Comparison of ENCODE assay signal across 20 cellular contexts in genomic region chr20:50584687-50585086, GRCh38.
DNase-seq lines count a peak whose midpoint lies in the region; ATAC-seq, FAIRE-seq and TF ChIP-seq lines count a peak whose summit lies in the region.
"Had no signal": no experiment of that assay in that cellular context is flagged by ENCODE, and none has a peak within 500 bp of the region (broad histone marks: within the 10 kb centered on the region; RNA-seq: fewer than 3 reads in every experiment).

No MANE protein-coding gene starts in this region.

- no peak for DNase-seq in activated naive CD4-positive, alpha-beta T cell treated with anti-CD3 and anti-CD28 coated beads, Interleukin-2, amount 50 U/mL, for 72 hours (ENCODE audit: low spot score in 2 of 2)
- DNase-seq in activated naive CD4-positive, alpha-beta T cell treated with Interleukin-2 at 50 U/mL for 16 hours: no peak
- DNase-seq in RWPE2 (ENCODE audit: low spot score) (peak; percentile 64), fibroblast of the conjunctiva (ENCODE audit: low read depth) (peak; percentile 45), stromal cell of bone marrow (ENCODE audit: low read depth) (peak; percentile 25), pancreas (no peak)
- DNase-seq in T-helper 2 cell treated with Interferon-gamma antibody and Interleukin-4, amounts not matched to agents 5 μg/mL and 100 μg/mL, for 36 hours (ENCODE audit: low spot score): no peak
- DNase-seq: CD4-positive, CD25-positive, alpha-beta regulatory T cell; EL; IMR-90; Karpas-422; MG63; NCI-H1092; NCI-H146; NCI-H2081 treated with DMSO at 0.1 percent for 48 hours; NCI-H524; SIG-M5 had no signal

- 95 to 96% methylated on average over 2 of the region's 2 CpGs for WGBS in pancreas, 2 donors

- H3K27ac Mint-ChIP-seq in activated naive CD4-positive, alpha-beta T cell treated with anti-CD3 and anti-CD28 coated beads, Interleukin-2, amount 50 U/mL, for 72 hours: peak overlapping the region; percentile 17 to 41
- H3K27ac Mint-ChIP-seq in T-helper 2 cell treated with Interferon-gamma antibody and Interleukin-4, amounts not matched to agents 5 μg/mL and 100 μg/mL, for 36 hours: no peak overlapping the region

- no peaks in the 10 kb centered on the region for H3K27me3 Mint-ChIP-seq in T-helper 2 cell treated with Interferon-gamma antibody and Interleukin-4, amounts not matched to agents 5 μg/mL and 100 μg/mL, for 36 hours (ENCODE audit: low read depth)
- H3K27me3 Mint-ChIP-seq: CD4-positive, CD25-positive, alpha-beta regulatory T cell had no signal

- peaks cover 10 to 34% of the 10 kb centered on the region in 2 donors for H3K36me3 Mint-ChIP-seq in activated naive CD4-positive, alpha-beta T cell treated with anti-CD3 and anti-CD28 coated beads, Interleukin-2, amount 50 U/mL, for 72 hours
- H3K36me3 Mint-ChIP-seq in T-helper 2 cell treated with Interferon-gamma antibody and Interleukin-4, amounts not matched to agents 5 μg/mL and 100 μg/mL, for 36 hours (ENCODE audit: low read depth): peaks cover 51% of the 10 kb centered on the region

- no peak overlapping the region for H3K4me3 ChIP-seq in RWPE2 (ENCODE audit: severe bottlenecking)
- H3K4me3 ChIP-seq in pancreas: no peak overlapping the region
- H3K4me3 ChIP-seq: MG63 had no signal

- no peaks in the 10 kb centered on the region for H3K9me3 Mint-ChIP-seq in activated naive CD4-positive, alpha-beta T cell treated with anti-CD3 and anti-CD28 coated beads, Interleukin-2, amount 50 U/mL, for 72 hours
- H3K9me3 Mint-ChIP-seq in T-helper 2 cell treated with Interferon-gamma antibody and Interleukin-4, amounts not matched to agents 5 μg/mL and 100 μg/mL, for 36 hours: no peaks in the 10 kb centered on the region
- H3K9me3 Mint-ChIP-seq: CD4-positive, CD25-positive, alpha-beta regulatory T cell had no signal

- no peak for TF ChIP-seq CTCF in RWPE2 (IDR thresholded peaks at IDR 0.05; ENCODE audit: poor library complexity, severe bottlenecking)
- no peak for TF ChIP-seq CTCF in pancreas (IDR thresholded peaks at IDR 0.05)

- peaks cover 3% of the 10 kb centered on the region for H3K4me1 Mint-ChIP-seq in T-helper 2 cell treated with Interferon-gamma antibody and Interleukin-4, amounts not matched to agents 5 μg/mL and 100 μg/mL, for 36 hours (ENCODE audit: low read depth)

- H3K27ac ChIP-seq in RWPE2 (ENCODE audit: poor library complexity, severe bottlenecking): no peak overlapping the region
- H3K27ac ChIP-seq in pancreas: no peak overlapping the region

- H3K36me3 ChIP-seq in RWPE2 (ENCODE audit: low read depth): peaks cover 76% of the 10 kb centered on the region
- H3K36me3 ChIP-seq in pancreas: peaks cover 0 to 24% (median 7%) of the 10 kb centered on the region in 3 donors

- H3K27me3 ChIP-seq in RWPE2 (ENCODE audit: insufficient read depth, poor library complexity, severe bottlenecking) (no peaks in the 10 kb centered on the region), pancreas (no peaks in the 10 kb centered on the region)
- H3K27me3 ChIP-seq: MG63 had no signal

- H3K4me1 ChIP-seq in RWPE2 (ENCODE audit: insufficient read depth, poor library complexity, severe bottlenecking) (peaks cover 19% of the 10 kb centered on the region), pancreas (no peaks in the 10 kb centered on the region)

- H3K9me3 ChIP-seq in RWPE2 (ENCODE audit: severe bottlenecking) (no peaks in the 10 kb centered on the region), pancreas (no peaks in the 10 kb centered on the region)
- H3K9me3 ChIP-seq: MG63 had no signal

- no peak for ATAC-seq in activated naive CD4-positive, alpha-beta T cell treated with anti-CD3 and anti-CD28 coated beads, Interleukin-2, amount 50 U/mL, for 72 hours
- ATAC-seq in RWPE2 (ENCODE audit: low read depth): no peak
- no peak for ATAC-seq in pancreas
- ATAC-seq in HG03442 (IDR thresholded peaks at IDR 0.05; ENCODE audit: unreplicated experiment): no peak

- FAIRE-seq in pancreas (lab: Jason Lieb, UNC): no peak
- FAIRE-seq: H54, RCC 7860 had no signal

- H3K4me3 Mint-ChIP-seq in T-helper 2 cell treated with Interferon-gamma antibody and Interleukin-4, amounts not matched to agents 5 μg/mL and 100 μg/mL, for 36 hours: no peak overlapping the region
- H3K4me3 Mint-ChIP-seq: CD4-positive, CD25-positive, alpha-beta regulatory T cell had no signal

- intact Hi-C loops in pancreas (cut with DNase I): loop anchor here in 2 of 3 donors (5.0 kb wide), 2 partner anchors 397 to 402 kb away; no protein-coding TSS in a partner anchor

Comparison
In these comparisons a context has a peak if more than half of its experiments do, and no peak if none do; other contexts are left out.
1. DNase-seq: peak in RWPE2 (single experiment), fibroblast of the conjunctiva (single experiment) and stromal cell of bone marrow (single experiment); none in activated naive CD4-positive, alpha-beta T cell treated with anti-CD3 and anti-CD28 coated beads, Interleukin-2, amount 50 U/mL, for 72 hours (0 of 2), activated naive CD4-positive, alpha-beta T cell treated with Interleukin-2 at 50 U/mL for 16 hours (single experiment), pancreas (0 of 6) and T-helper 2 cell treated with Interferon-gamma antibody and Interleukin-4, amounts not matched to agents 5 μg/mL and 100 μg/mL, for 36 hours (single experiment).